In the genomic region with DNA sequence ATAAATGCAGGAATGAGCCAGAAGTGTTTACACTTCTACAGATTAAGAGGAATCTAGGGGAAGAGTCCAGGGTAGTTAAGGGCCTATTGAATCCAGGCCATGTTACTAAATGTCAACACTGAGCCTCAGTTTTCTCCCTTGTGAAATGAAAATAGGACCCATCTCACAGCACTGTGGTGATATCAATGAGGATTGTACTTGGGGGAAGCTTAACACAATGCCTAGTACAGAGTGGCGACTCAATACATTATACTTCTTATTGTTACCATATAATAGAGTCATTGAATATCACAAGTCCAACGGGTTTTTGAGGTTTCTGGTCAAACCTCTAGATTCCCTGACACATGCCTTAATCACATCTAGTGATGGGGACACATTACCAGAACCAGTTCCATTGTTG, we compare ENCODE assay signal across 28 cellular contexts. TPM values are rescaled to one million over a fixed set of nuclear protein-coding genes. Genes with fewer than 3 reads are reported as not detected.
A peak's percentile ranks its signal among the peaks of the same experiment; 100 is the strongest.
DNase-seq lines count a peak whose midpoint lies in the region; ATAC-seq, FAIRE-seq and TF ChIP-seq lines count a peak whose summit lies in the region.
"Had no signal": no experiment of that assay in that cellular context is flagged by ENCODE, and none has a peak within 500 bp of the region (broad histone marks: within the 10 kb centered on the region; RNA-seq: fewer than 3 reads in every experiment).

No MANE protein-coding gene starts in this region.

- POLR2A ChIA-PET in PC-3 (lab: Charles Lee; ENCODE audit: unreplicated experiment) = no interaction called here

- no peak for TF ChIP-seq CTCF in PC-3 (conservative IDR thresholded peaks at IDR 0.05; ENCODE audit: low read depth, low read length)
- TF ChIP-seq CTCF in astrocyte (IDR thresholded peaks at IDR 0.05; ENCODE audit: insufficient read depth, low read depth, low read length) = no peak
- TF ChIP-seq CTCF in osteoblast (IDR thresholded peaks at IDR 0.05; ENCODE audit: extremely low read depth, low read depth, low read length) = no peak
- TF ChIP-seq CTCF in right atrium auricular region (IDR thresholded peaks at IDR 0.05) = no peak

- no peak overlapping the region for H3K4me2 ChIP-seq in PC-3 (ENCODE audit: low read length)
- H3K4me2 ChIP-seq in astrocyte (ENCODE audit: low read length) = no peak overlapping the region
- H3K4me2 ChIP-seq in osteoblast (ENCODE audit: insufficient read depth, low read length) = no peak overlapping the region
- H3K4me2 ChIP-seq: A549, GM23338 had no signal

- H3K9me3 Mint-ChIP-seq in astrocyte (ENCODE audit: unreplicated experiment) = no peaks in the 10 kb centered on the region
- H3K9me3 Mint-ChIP-seq: CD4-positive, alpha-beta T cell; GM23338; IgD-negative memory B cell had no signal

- no peaks in the 10 kb centered on the region for H3F3A ChIP-seq in PC-3 (ENCODE audit: low read length, unreplicated experiment)

- H4K20me1 ChIP-seq in PC-3 (ENCODE audit: low read length) (no peaks in the 10 kb centered on the region), astrocyte (ENCODE audit: insufficient read depth, low read length) (no peaks in the 10 kb centered on the region), osteoblast (ENCODE audit: insufficient read depth, low read length) (no peaks in the 10 kb centered on the region)

- H3K79me2 ChIP-seq in PC-3 (ENCODE audit: low read length) (peaks cover 14% of the 10 kb centered on the region), astrocyte (ENCODE audit: insufficient read depth, low read length) (peaks cover 16% of the 10 kb centered on the region), osteoblast (ENCODE audit: insufficient read depth, low read length) (peaks cover 15% of the 10 kb centered on the region)

- H3K36me3 ChIP-seq in PC-3 (ENCODE audit: low read depth, low read length) = no peaks in the 10 kb centered on the region; the same call in 1 of the 2 replicates
- peaks cover 28% of the 10 kb centered on the region for H3K36me3 ChIP-seq in astrocyte (ENCODE audit: insufficient read depth, low read length)
- H3K36me3 ChIP-seq in osteoblast (ENCODE audit: insufficient read depth, low read length) = peaks cover 21% of the 10 kb centered on the region
- peaks cover 42% of the 10 kb centered on the region for H3K36me3 ChIP-seq in right atrium auricular region

- H3K36me3 Mint-ChIP-seq in astrocyte (ENCODE audit: low read depth, unreplicated experiment) = peaks cover 7% of the 10 kb centered on the region

- intact Hi-C loops in PC-3 (cut with micrococcal nuclease) = no loop called here

- H3K9ac ChIP-seq in PC-3 (ENCODE audit: low read length) (no peak overlapping the region), astrocyte (ENCODE audit: low read length) (no peak overlapping the region)

- DNase-seq in PC-3 (peak; percentile 30), astrocyte (ENCODE audit: low read depth) (no peak), osteoblast (ENCODE audit: insufficient read length, low spot score, missing footprints) (peak; percentile 31), NCI-H2196 (lab: John Stamatoyannopoulos, UW; ENCODE audit: unreplicated experiment) (no peak), right atrium auricular region (ENCODE audit: low spot score) (no peak), GDM1 (lab: John Stamatoyannopoulos, UW) (no peak)
- no peak for DNase-seq in stimulated activated CD8-positive, alpha-beta memory T cell treated with anti-CD3 and anti-CD28 coated beads, Interleukin-4, amount 100 ng/mL, for 48 hours
- DNase-seq: Caco-2; CD4-positive, alpha-beta T cell; DMS53; EL; HCEC 1CT; Karpas-422; MG63; NCI-H1048; NCI-H1436 treated with DMSO at 0.1 percent for 48 hours; NCI-H2029; NCI-H2171; NCI-H446; NCI-H69; Peyer's patch had no signal

- no peaks in the 10 kb centered on the region for H3K9me2 ChIP-seq in PC-3 (replicated peaks; ENCODE audit: low read length)

- ATAC-seq in PC-3 (no peak), esophagus mucosa (peak; percentile 59)
- ATAC-seq: GM23338, Right ventricle myocardium inferior had no signal

- H3K4me3 Mint-ChIP-seq in astrocyte (ENCODE audit: unreplicated experiment) = peak overlapping the region; percentile 66
- H3K4me3 Mint-ChIP-seq: CD4-positive, alpha-beta T cell; GM23338 had no signal

- H2AFZ ChIP-seq in PC-3 (ENCODE audit: low read length) (no peak overlapping the region), astrocyte (ENCODE audit: low read depth, low read length) (no peak overlapping the region), osteoblast (ENCODE audit: low read length) (no peak overlapping the region)
- H2AFZ ChIP-seq: GM23338 had no signal

- no peak for FAIRE-seq in astrocyte (lab: Jason Lieb, UNC)
- FAIRE-seq: A549, GM12891, GM19239 had no signal

- CTCF ChIA-PET in PC-3 (lab: Charles Lee) = no interaction called here

- H3K27ac ChIP-seq in PC-3 (ENCODE audit: low read length) (peak overlapping the region; percentile 32), astrocyte (ENCODE audit: low read depth, low read length) (no peak overlapping the region), osteoblast (ENCODE audit: low read depth, low read length) (no peak overlapping the region), right atrium auricular region (no peak overlapping the region)
- H3K27ac ChIP-seq: A549, Peyer's patch had no signal

- H3K9me3 ChIP-seq in PC-3 (ENCODE audit: low read length) (no peaks in the 10 kb centered on the region), astrocyte (ENCODE audit: insufficient read depth, low read depth, low read length) (no peaks in the 10 kb centered on the region), osteoblast (ENCODE audit: low read depth, low read length) (no peaks in the 10 kb centered on the region), right atrium auricular region (no peaks in the 10 kb centered on the region)
- H3K9me3 ChIP-seq: A549, Caco-2, MG63, Peyer's patch had no signal

- H3K4me1 Mint-ChIP-seq in astrocyte (ENCODE audit: low read depth, unreplicated experiment) = peaks cover 2% of the 10 kb centered on the region
- H3K4me1 Mint-ChIP-seq: GM23338 had no signal

- H3K27me3 ChIP-seq in PC-3 (ENCODE audit: low read length) (no peaks in the 10 kb centered on the region), astrocyte (ENCODE audit: insufficient read depth, low read length) (no peaks in the 10 kb centered on the region), osteoblast (ENCODE audit: insufficient read depth, low read length) (no peaks in the 10 kb centered on the region), right atrium auricular region (no peaks in the 10 kb centered on the region)
- H3K27me3 ChIP-seq: MG63, Peyer's patch had no signal

- H3K27ac Mint-ChIP-seq in astrocyte (ENCODE audit: unreplicated experiment) = no peak overlapping the region
- H3K27ac Mint-ChIP-seq: CD4-positive, alpha-beta T cell; GM23338; IgD-negative memory B cell had no signal

- peaks cover 6% of the 10 kb centered on the region; the same call in 1 of the 2 replicates for H3K4me1 ChIP-seq in PC-3 (ENCODE audit: insufficient read depth, low read length)
- H3K4me1 ChIP-seq in astrocyte (ENCODE audit: insufficient read depth, low read length) = peaks cover 14% of the 10 kb centered on the region
- peaks cover 9% of the 10 kb centered on the region for H3K4me1 ChIP-seq in osteoblast (ENCODE audit: insufficient read depth, low read length)
- peaks cover 0 to 9% of the 10 kb centered on the region in 2 donors for H3K4me1 ChIP-seq in right atrium auricular region
- H3K4me1 ChIP-seq: Caco-2 had no signal

- H3K4me3 ChIP-seq in PC-3 (ENCODE audit: low read length) (no peak overlapping the region), astrocyte (ENCODE audit: insufficient read depth, low read depth, low read length) (no peak overlapping the region), osteoblast (ENCODE audit: insufficient read depth, low read length) (no peak overlapping the region), right atrium auricular region (no peak overlapping the region)
- H3K4me3 ChIP-seq: A549, GM23338, MG63, Peyer's patch had no signal

- BruUV-seq in PC-3 (replicated peaks; lab: Mats Ljungman, UMichigan) = no TSS peak

- H3K27me3 Mint-ChIP-seq in astrocyte (ENCODE audit: low read depth, unreplicated experiment) = no peaks in the 10 kb centered on the region
- H3K27me3 Mint-ChIP-seq: CD4-positive, alpha-beta T cell; IgD-negative memory B cell had no signal

RNA-seq across cellular contexts. Expression of gene TRUB2, which starts 4.6 kb away (rescaled TPM):
- total RNA-seq in PC-3 (2014; rRNA removed) (24.9 and 32.2 TPM in 2 replicates), astrocyte (26.6 and 27.9 TPM in 2 replicates), esophagus mucosa (40.3 TPM), osteoblast (16.2 and 16.3 TPM in 2 replicates), right atrium auricular region (10 to 100 TPM in 1 of 2 donors, 1 to 10 TPM in 1; 9.3 to 10.2 TPM)

RNA-seq across cellular contexts. Expression of gene COQ4, which starts 5.0 kb away (rescaled TPM):
- total RNA-seq in PC-3 (2014; rRNA removed) = 28.1 and 31.3 TPM in 2 replicates
- total RNA-seq in astrocyte = 31.4 and 31.5 TPM in 2 replicates
- total RNA-seq in esophagus mucosa = 61.7 TPM
- 34.7 and 34.8 TPM in 2 replicates for total RNA-seq in osteoblast
- 10 to 100 TPM; 31.4 to 33.6 TPM for total RNA-seq in right atrium auricular region

RNA-seq across cellular contexts. Expression of gene SLC27A4, which starts 22.7 kb away (rescaled TPM):
- total RNA-seq in PC-3 (2014; rRNA removed) (39.1 and 41.1 TPM in 2 replicates), astrocyte (26.1 and 26.9 TPM in 2 replicates), esophagus mucosa (58.8 TPM), osteoblast (21.4 and 23.0 TPM in 2 replicates), right atrium auricular region (10 to 100 TPM; 16.6 to 26.9 TPM)

RNA-seq across cellular contexts. Expression of gene SWI5, which starts 41.6 kb away (rescaled TPM):
- total RNA-seq in PC-3 (2014; rRNA removed) = 63.1 and 66.8 TPM in 2 replicates
- total RNA-seq in astrocyte = 29.2 and 30.8 TPM in 2 replicates
- 24.8 TPM for total RNA-seq in esophagus mucosa
- total RNA-seq in osteoblast = 19.2 and 20.3 TPM in 2 replicates
- total RNA-seq in right atrium auricular region = 10 to 100 TPM; 21.5 to 23.0 TPM

RNA-seq across cellular contexts. Expression of gene GOLGA2, which starts 41.8 kb away (rescaled TPM):
- total RNA-seq in PC-3 (2014; rRNA removed) (60.5 and 86.1 TPM in 2 replicates), astrocyte (105 and 117 TPM in 2 replicates), esophagus mucosa (68.3 TPM), osteoblast (121 and 137 TPM in 2 replicates), right atrium auricular region (10 to 100 TPM; 83.3 to 91.6 TPM)

Comparison
In these comparisons a context has a peak if more than half of its experiments do, and no peak if none do; other contexts are left out.
1. DNase-seq: peak in PC-3 (single experiment) and osteoblast (single experiment); none in astrocyte (single experiment), stimulated activated CD8-positive, alpha-beta memory T cell treated with anti-CD3 and anti-CD28 coated beads, Interleukin-4, amount 100 ng/mL, for 48 hours (single experiment), NCI-H2196 (single experiment), right atrium auricular region (single experiment) and GDM1 (single experiment).